In genomic region chr5:62689599-62690368, GRCh38 we compare ENCODE assay signal across 10 cellular contexts.
DNase-seq lines count a peak whose midpoint lies in the region; ATAC-seq, FAIRE-seq and TF ChIP-seq lines count a peak whose summit lies in the region.
"Had no signal": no experiment of that assay in that cellular context is flagged by ENCODE, and none has a peak within 500 bp of the region (broad histone marks: within the 10 kb centered on the region; RNA-seq: fewer than 3 reads in every experiment).

No MANE protein-coding gene starts in this region.

- no peak for TF ChIP-seq CTCF in GM12878 (IDR thresholded peaks at IDR 0.05 in 2 of 3, conservative IDR thresholded peaks at IDR 0.05 in 1 of 3; ENCODE audit: control insufficient read depth in 2 of 3, extremely low read depth in 1 of 3, insufficient read depth in 1 of 3, low read depth in 3 of 3, low read length in 3 of 3)

- H2AFZ ChIP-seq in GM12878 (ENCODE audit: control insufficient read depth, low read depth, low read length) = no peak overlapping the region; the same call in 1 of the 2 replicates

- H3K9ac ChIP-seq in GM12878 (ENCODE audit: control insufficient read depth, insufficient read depth, low read length) = no peak overlapping the region

- no TSS peak for BruUV-seq in GM12878 (replicated peaks; lab: Mats Ljungman, UMichigan)

- CTCF ChIA-PET in activated naive CD4-positive, alpha-beta T cell treated with anti-CD3 and anti-CD28 coated beads for 36 hours (lab: Charles Lee) = interaction anchor here (0.7 kb wide), 1 partner anchor 36 kb away, joined by 4 read pairs; no protein-coding TSS in a partner anchor
- CTCF ChIA-PET in GM12878 (lab: Yijun Ruan, JAX) = interaction anchor here (1.0 to 1.5 kb wide), 2 partner anchors 18 to 229 kb away, joined by 3 to 6 read pairs; no protein-coding TSS in a partner anchor

- peak overlapping the region; percentile 67; the same call in 1 of the 2 replicates for H3K4me2 ChIP-seq in GM12878 (ENCODE audit: control insufficient read depth, insufficient read depth)

- RAD21 ChIA-PET in GM12878 (lab: Charles Lee; ENCODE audit: unreplicated experiment) = interaction anchor here (0.6 to 1.0 kb wide), 2 partner anchors 29 to 232 kb away, joined by 3 to 5 read pairs; no protein-coding TSS in a partner anchor

- FAIRE-seq in GM12878 (lab: Jason Lieb, UNC) = no peak

- H3K36me3 Mint-ChIP-seq in activated naive CD4-positive, alpha-beta T cell treated with anti-CD3 and anti-CD28 coated beads for 36 hours (ENCODE audit: low read depth) = no peaks in the 10 kb centered on the region

- 41% methylated on average over 9 of the region's 9 CpGs for WGBS in GM12878 (ENCODE audit: insufficient coverage, insufficient replicate concordance, low lambda C conversion rate, missing lambda C conversion rate)

- POLR2A ChIA-PET in GM12878 (lab: Charles Lee) = interaction anchor here (0.6 kb wide), 1 partner anchor 36 kb away, joined by 3 read pairs; no protein-coding TSS in a partner anchor

- H3K4me3 Mint-ChIP-seq in activated naive CD4-positive, alpha-beta T cell treated with anti-CD3 and anti-CD28 coated beads for 36 hours = peak overlapping the region; percentile 14

- no peaks in the 10 kb centered on the region for H3K9me3 Mint-ChIP-seq in activated naive CD4-positive, alpha-beta T cell treated with anti-CD3 and anti-CD28 coated beads for 36 hours

- no peak for TF ChIP-seq EP300 in GM12878 (IDR thresholded peaks at IDR 0.05; ENCODE audit: borderline replicate concordance in 1 of 2, control insufficient read depth in 1 of 2, low read depth in 2 of 2, low read length in 2 of 2)

- no peaks in the 10 kb centered on the region for H4K20me1 ChIP-seq in GM12878 (ENCODE audit: control insufficient read depth, insufficient read depth)

- peaks cover 9% of the 10 kb centered on the region for H3K4me1 Mint-ChIP-seq in activated naive CD4-positive, alpha-beta T cell treated with anti-CD3 and anti-CD28 coated beads for 36 hours (ENCODE audit: low read depth)

- H3K27me3 ChIP-seq in GM12878 (replicated peaks in 1 of 2; ENCODE audit: control insufficient read depth in 2 of 2, insufficient read depth in 2 of 2, low read length in 1 of 2) = no peaks in the 10 kb centered on the region

- no peaks in the 10 kb centered on the region for H3K36me3 ChIP-seq in GM12878 (ENCODE audit: control insufficient read depth in 2 of 2, insufficient read depth in 2 of 2, low read length in 1 of 2)

- SMC1A ChIA-PET in GM12878 (lab: Charles Lee; ENCODE audit: uncharacterized antibody, unreplicated experiment) = interaction anchor here (0.6 to 2.2 kb wide), 9 partner anchors 11 to 246 kb away, joined by 3 to 9 read pairs (median 4); partner anchors contain the start of gene LRRC70

- peaks cover 4% of the 10 kb centered on the region; the same call in 1 of the 2 replicates for H3K4me1 ChIP-seq in GM12878 (ENCODE audit: control insufficient read depth, insufficient read depth, low read length)

- H3K27ac Mint-ChIP-seq in activated naive CD4-positive, alpha-beta T cell treated with anti-CD3 and anti-CD28 coated beads for 36 hours = peak overlapping the region; percentile 41

- no peak for DNase-seq in activated naive CD4-positive, alpha-beta T cell treated with anti-CD3 and anti-CD28 coated beads for 36 hours
- no peak for DNase-seq in activated naive CD4-positive, alpha-beta T cell (lab: John Stamatoyannopoulos, UW)
- DNase-seq in GM12878 (ENCODE audit: low read depth, low spot score) = no peak
- DNase-seq in stromal cell of bone marrow (ENCODE audit: low read depth) = peak; percentile 1
- no peak for DNase-seq in effector CD8-positive, alpha-beta T cell (lab: John Stamatoyannopoulos, UW)
- no peak for DNase-seq in NCI-H2029 treated with DMSO at 0.1 percent for 48 hours (lab: John Stamatoyannopoulos, UW)
- no peak for DNase-seq in NCI-H748 (lab: John Stamatoyannopoulos, UW; ENCODE audit: unreplicated experiment)
- DNase-seq: NCI-H1092; stimulated activated CD4-positive, alpha-beta T cell treated with anti-CD3 and anti-CD28 coated beads, Interleukin-4, amount 100 ng/mL, for 1 hour had no signal

- no peak overlapping the region for H3K27ac ChIP-seq in GM12878 (ENCODE audit: control insufficient read depth, insufficient read depth)

- no peak overlapping the region for H3K4me3 ChIP-seq in GM12878

- no peaks in the 10 kb centered on the region for H3K9me3 ChIP-seq in GM12878 (replicated peaks; ENCODE audit: control insufficient read depth, insufficient read depth, low read length)

- in situ Hi-C loops in GM12878 (cut with MboI) = no loop called here

- no peak for TF ChIP-seq RAD21 in GM12878 (IDR thresholded peaks at IDR 0.05; ENCODE audit: insufficient read depth, low read depth, low read length)

- intact Hi-C loops in activated naive CD4-positive, alpha-beta T cell treated with anti-CD3 and anti-CD28 coated beads for 36 hours (cut with micrococcal nuclease) = no loop called here
- intact Hi-C loops in GM12878 (cut with micrococcal nuclease; ENCODE audit: unreplicated experiment) = no loop called here

- H3K27me3 Mint-ChIP-seq in activated naive CD4-positive, alpha-beta T cell treated with anti-CD3 and anti-CD28 coated beads for 36 hours (ENCODE audit: low read depth) = no peaks in the 10 kb centered on the region

- no peak for TF ChIP-seq POLR2A in GM12878 (IDR thresholded peaks at IDR 0.05; ENCODE audit: low read depth, low read length)

- ATAC-seq in HG03378 (IDR thresholded peaks at IDR 0.05; ENCODE audit: unreplicated experiment) (peak; percentile 49), GM12878 (peak; percentile 63)

- H3K79me2 ChIP-seq in GM12878 (ENCODE audit: control insufficient read depth, insufficient read depth, low read length) = no peaks in the 10 kb centered on the region

TF ChIP-seq in GM12878, 131 proteins besides CTCF, POLR2A, EP300 and RAD21 (continues in another document):
- TF ChIP-seq ZNF24 (IDR thresholded peaks at IDR 0.05) (no peak), MTA2 (IDR thresholded peaks at IDR 0.05; ENCODE audit: low read depth) (peak; percentile 68), FOS (IDR thresholded peaks at IDR 0.05; ENCODE audit: borderline replicate concordance, extremely low read depth, insufficient read length) (no peak), IKZF2 (IDR thresholded peaks at IDR 0.05) (peak in 1 of 2 experiments; percentile 50; a peak in 2 of 4 replicates), MEF2A (IDR thresholded peaks at IDR 0.05; ENCODE audit: insufficient read depth, low read depth, low read length) (no peak), NFXL1 (IDR thresholded peaks at IDR 0.05; ENCODE audit: borderline replicate concordance) (no peak), IRF5 (IDR thresholded peaks at IDR 0.05; ENCODE audit: borderline replicate concordance) (no peak), PML (IDR thresholded peaks at IDR 0.05; ENCODE audit: low read length) (no peak), SPI1 (IDR thresholded peaks at IDR 0.05; ENCODE audit: borderline replicate concordance, insufficient read depth, low read depth, low read length) (peak; percentile 47; the same call in 1 of the 2 replicates), RELB (IDR thresholded peaks at IDR 0.05; ENCODE audit: low read depth) (peak; percentile 51; the same call in 1 of the 2 replicates), GATAD2B (conservative IDR thresholded peaks at IDR 0.05; ENCODE audit: low read depth) (0 out of 2 replicates have a peak, but pooled peaks have one; percentile 16), TAF1 (IDR thresholded peaks at IDR 0.05; ENCODE audit: borderline replicate concordance, low read depth, low read length) (no peak)
- TF ChIP-seq, protein P1, sequence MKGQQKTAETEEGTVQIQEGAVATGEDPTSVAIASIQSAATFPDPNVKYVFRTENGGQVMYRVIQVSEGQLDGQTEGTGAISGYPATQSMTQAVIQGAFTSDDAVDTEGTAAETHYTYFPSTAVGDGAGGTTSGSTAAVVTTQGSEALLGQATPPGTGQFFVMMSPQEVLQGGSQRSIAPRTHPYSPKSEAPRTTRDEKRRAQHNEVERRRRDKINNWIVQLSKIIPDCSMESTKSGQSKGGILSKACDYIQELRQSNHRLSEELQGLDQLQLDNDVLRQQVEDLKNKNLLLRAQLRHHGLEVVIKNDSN (IDR thresholded peaks at IDR 0.05; ENCODE audit: borderline replicate concordance, extremely low read length, insufficient read depth, low read depth, low read length) = no peak
